In genomic region chr10:14565199-14565598, GRCh38 we compare ENCODE assay signal across 12 cellular contexts.
DNase-seq lines count a peak whose midpoint lies in the region; ATAC-seq, FAIRE-seq and TF ChIP-seq lines count a peak whose summit lies in the region.
"Had no signal": no experiment of that assay in that cellular context is flagged by ENCODE, and none has a peak within 500 bp of the region (broad histone marks: within the 10 kb centered on the region; RNA-seq: fewer than 3 reads in every experiment).

No MANE protein-coding gene starts in this region.

- peaks cover 55% of the 10 kb centered on the region for H3K79me2 ChIP-seq in GM12878 (ENCODE audit: control insufficient read depth, insufficient read depth, low read length)
- H3K79me2 ChIP-seq in osteoblast (ENCODE audit: insufficient read depth, low read length): peaks cover 66% of the 10 kb centered on the region

- no peak for FAIRE-seq in GM12878 (lab: Jason Lieb, UNC)

- H3K27me3 ChIP-seq in CD8-positive, alpha-beta memory T cell (ENCODE audit: insufficient read depth, low read length, poor library complexity, severe bottlenecking): no peaks in the 10 kb centered on the region
- no peaks in the 10 kb centered on the region for H3K27me3 ChIP-seq in GM12878 (replicated peaks in 1 of 2; ENCODE audit: control insufficient read depth in 2 of 2, insufficient read depth in 2 of 2, low read length in 1 of 2)
- H3K27me3 ChIP-seq in osteoblast (ENCODE audit: insufficient read depth, low read length): no peaks in the 10 kb centered on the region

- no peak for TF ChIP-seq EP300 in GM12878 (IDR thresholded peaks at IDR 0.05; ENCODE audit: borderline replicate concordance in 1 of 2, control insufficient read depth in 1 of 2, low read depth in 2 of 2, low read length in 2 of 2)

- H4K20me1 ChIP-seq in GM12878 (ENCODE audit: control insufficient read depth, insufficient read depth) (no peaks in the 10 kb centered on the region), osteoblast (ENCODE audit: insufficient read depth, low read length) (no peaks in the 10 kb centered on the region)

- DNase-seq in CD8-positive, alpha-beta memory T cell: no peak
- no peak for DNase-seq in GM12878 (ENCODE audit: low read depth, low spot score)
- peak; percentile 82 for DNase-seq in osteoblast (ENCODE audit: insufficient read length, low spot score, missing footprints)
- no peak for DNase-seq in NCI-H748 treated with DMSO at 0.1 percent for 48 hours (lab: John Stamatoyannopoulos, UW)
- DNase-seq: H7; NCI-H187; SK-N-SH; stimulated activated CD4-positive, alpha-beta T cell treated with anti-CD3 and anti-CD28 coated beads, Interleukin-4, amount 100 ng/mL, for 1 hour had no signal

- peaks cover 0 to 3% (median 0%) of the 10 kb centered on the region in 5 donors for H3K9me3 Mint-ChIP-seq in CD8-positive, alpha-beta memory T cell
- H3K9me3 Mint-ChIP-seq in IgD-negative memory B cell: peaks cover 0 to 5% (median 0%) of the 10 kb centered on the region in 3 donors

- 34% methylated on average over 5 of the region's 5 CpGs for WGBS in GM12878 (ENCODE audit: insufficient coverage, insufficient replicate concordance, low lambda C conversion rate, missing lambda C conversion rate)

- H3K36me3 Mint-ChIP-seq in CD8-positive, alpha-beta memory T cell: peaks cover 19 to 48% (median 24%) of the 10 kb centered on the region in 3 donors
- H3K36me3 Mint-ChIP-seq in IgD-negative memory B cell: peaks cover 11% of the 10 kb centered on the region

- H3K27ac Mint-ChIP-seq in CD8-positive, alpha-beta memory T cell: peak overlapping the region; percentile 89 to 99 (median 94)
- peak overlapping the region; percentile 78 to 99 (median 88) for H3K27ac Mint-ChIP-seq in IgD-negative memory B cell

- H3K27me3 Mint-ChIP-seq in CD8-positive, alpha-beta memory T cell: no peaks in the 10 kb centered on the region
- no peaks in the 10 kb centered on the region for H3K27me3 Mint-ChIP-seq in IgD-negative memory B cell

- intact Hi-C loops in GM12878 (cut with micrococcal nuclease; ENCODE audit: unreplicated experiment): no loop called here

- RAD21 ChIA-PET in GM12878 (lab: Charles Lee; ENCODE audit: unreplicated experiment): interaction anchor here (1.5 kb wide), 1 partner anchor 46 kb away, joined by 3 read pairs; no protein-coding TSS in a partner anchor

- H3K36me3 ChIP-seq in CD8-positive, alpha-beta memory T cell (ENCODE audit: insufficient read depth, low read length): peaks cover 4% of the 10 kb centered on the region
- H3K36me3 ChIP-seq in GM12878 (ENCODE audit: control insufficient read depth in 2 of 2, insufficient read depth in 2 of 2, low read length in 1 of 2) (peaks cover 5 to 19% of the 10 kb centered on the region in 2 experiments), osteoblast (ENCODE audit: insufficient read depth, low read length) (no peaks in the 10 kb centered on the region)
- H3K36me3 ChIP-seq: thoracic aorta had no signal

- H2AFZ ChIP-seq in GM12878 (ENCODE audit: control insufficient read depth, low read depth, low read length) (no peak overlapping the region), osteoblast (ENCODE audit: low read length) (peak overlapping the region; percentile 23)

- H3K4me2 ChIP-seq in GM12878 (ENCODE audit: control insufficient read depth, insufficient read depth) (no peak overlapping the region), osteoblast (ENCODE audit: insufficient read depth, low read length) (no peak overlapping the region)
- H3K4me2 ChIP-seq: SK-N-SH had no signal

- TF ChIP-seq RAD21 in GM12878 (IDR thresholded peaks at IDR 0.05; ENCODE audit: insufficient read depth, low read depth, low read length): no peak

- ATAC-seq in GM12878: no peak
- ATAC-seq in HG03175 (IDR thresholded peaks at IDR 0.05; ENCODE audit: unreplicated experiment): no peak
- no peak for ATAC-seq in HG03354 (IDR thresholded peaks at IDR 0.05; ENCODE audit: poor library complexity, severe bottlenecking, unreplicated experiment)

- SMC1A ChIA-PET in GM12878 (lab: Charles Lee; ENCODE audit: uncharacterized antibody, unreplicated experiment): interaction anchor here (0.8 to 1.3 kb wide), 6 partner anchors 10 to 173 kb away, joined by 3 to 5 read pairs (median 4); no protein-coding TSS in a partner anchor

- H3K4me3 ChIP-seq in CD8-positive, alpha-beta memory T cell (ENCODE audit: low read length): peak overlapping the region; percentile 17
- H3K4me3 ChIP-seq in GM12878 (no peak overlapping the region), osteoblast (ENCODE audit: insufficient read depth, low read length) (no peak overlapping the region)
- H3K4me3 ChIP-seq: thoracic aorta had no signal

- H3K4me1 ChIP-seq in CD8-positive, alpha-beta memory T cell (ENCODE audit: insufficient read depth, low read length): peaks cover 88% of the 10 kb centered on the region
- H3K4me1 ChIP-seq in GM12878 (ENCODE audit: control insufficient read depth, insufficient read depth, low read length) (peaks cover 26% of the 10 kb centered on the region), osteoblast (ENCODE audit: insufficient read depth, low read length) (peaks cover 7% of the 10 kb centered on the region)

- CTCF ChIA-PET in CD8-positive, alpha-beta memory T cell (lab: Charles Lee): interaction anchor here (1.0 to 3.4 kb wide), 4 partner anchors 11 to 23 kb away, joined by 3 to 17 read pairs (median 4); no protein-coding TSS in a partner anchor
- CTCF ChIA-PET in GM12878 (lab: Yijun Ruan, JAX): interaction anchor here (1.4 kb wide), 1 partner anchor 272 kb away, joined by 3 read pairs; the partner anchor contains the start of gene CDNF

- POLR2A ChIA-PET in CD8-positive, alpha-beta memory T cell (lab: Charles Lee): interaction anchor here (0.7 to 1.5 kb wide), 3 partner anchors 11 to 272 kb away, joined by 3 to 4 read pairs (median 3); partner anchors contain the start of gene CDNF
- POLR2A ChIA-PET in GM12878 (lab: Charles Lee): interaction anchor here (1.0 kb wide), 1 partner anchor 23 kb away, joined by 3 read pairs; no protein-coding TSS in a partner anchor

- H3K27ac ChIP-seq in CD8-positive, alpha-beta memory T cell (ENCODE audit: low read depth, low read length): peak overlapping the region; percentile 72
- H3K27ac ChIP-seq in GM12878 (ENCODE audit: control insufficient read depth, insufficient read depth) (peak overlapping the region; percentile 30; the same call in 1 of the 2 replicates), osteoblast (ENCODE audit: low read depth, low read length) (no peak overlapping the region)
- H3K27ac ChIP-seq: thoracic aorta had no signal

- no peaks in the 10 kb centered on the region for H3K9me3 ChIP-seq in CD8-positive, alpha-beta memory T cell (ENCODE audit: low read length)
- H3K9me3 ChIP-seq in GM12878 (replicated peaks; ENCODE audit: control insufficient read depth, insufficient read depth, low read length): no peaks in the 10 kb centered on the region; the same call in 2 of the 3 replicates
- no peaks in the 10 kb centered on the region for H3K9me3 ChIP-seq in osteoblast (ENCODE audit: low read depth, low read length)
- H3K9me3 ChIP-seq: SK-N-SH, thoracic aorta had no signal

- peak overlapping the region; percentile 49 to 82 (median 75) for H3K4me3 Mint-ChIP-seq in CD8-positive, alpha-beta memory T cell
- H3K4me3 Mint-ChIP-seq in IgD-negative memory B cell: peak overlapping the region; percentile 33 to 88 (median 60)

- H3K4me1 Mint-ChIP-seq in CD8-positive, alpha-beta memory T cell: peaks cover 86 to 100% (median 96%) of the 10 kb centered on the region in 3 donors
- H3K4me1 Mint-ChIP-seq in IgD-negative memory B cell: peaks cover 58 to 73% (median 68%) of the 10 kb centered on the region in 3 donors

- no peak overlapping the region for H3K9ac ChIP-seq in GM12878 (ENCODE audit: control insufficient read depth, insufficient read depth, low read length)
- H3K9ac ChIP-seq: SK-N-SH had no signal

- in situ Hi-C loops in GM12878 (cut with MboI): no loop called here

- TF ChIP-seq CTCF in GM12878 (IDR thresholded peaks at IDR 0.05 in 2 of 3, conservative IDR thresholded peaks at IDR 0.05 in 1 of 3; ENCODE audit: control insufficient read depth in 2 of 3, extremely low read depth in 1 of 3, insufficient read depth in 1 of 3, low read depth in 3 of 3, low read length in 3 of 3) (no peak), osteoblast (IDR thresholded peaks at IDR 0.05; ENCODE audit: extremely low read depth, low read depth, low read length) (no peak)

- TF ChIP-seq POLR2A in GM12878 (IDR thresholded peaks at IDR 0.05; ENCODE audit: low read depth, low read length): no peak

- BruUV-seq in GM12878 (replicated peaks; lab: Mats Ljungman, UMichigan): no TSS peak

TF ChIP-seq in GM12878, 131 proteins besides CTCF, POLR2A, EP300 and RAD21 (continues in another document):
- TF ChIP-seq CREB1 (IDR thresholded peaks at IDR 0.05; ENCODE audit: low read depth) (no peak), ZNF592 (IDR thresholded peaks at IDR 0.05) (no peak)
